ENCODE assay signal across 8 cellular contexts in the genomic region with DNA sequence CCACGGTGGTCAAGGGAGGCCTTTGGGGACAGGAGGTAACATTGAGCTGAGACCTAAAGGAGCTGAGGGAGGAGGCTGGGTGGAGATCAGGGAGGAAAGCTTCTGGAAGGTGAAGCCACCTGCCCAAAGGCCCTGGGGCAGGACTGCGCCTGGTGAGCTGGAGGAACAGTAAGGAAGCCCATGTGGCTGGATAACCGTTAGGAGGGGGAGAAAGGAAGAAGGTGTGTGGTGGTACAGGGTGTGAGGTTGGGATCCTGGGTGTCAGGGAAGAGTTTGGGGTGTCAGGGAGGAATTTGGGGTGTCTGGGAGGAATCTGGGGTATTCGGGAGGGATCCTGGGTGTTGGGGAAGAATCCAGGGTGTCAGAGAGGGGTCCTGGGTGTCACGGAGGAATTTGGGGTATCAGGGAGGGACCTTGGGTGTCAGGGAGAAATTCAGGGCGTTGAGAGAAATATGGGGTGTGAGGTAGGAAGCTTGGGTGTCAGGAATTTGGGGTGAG. TPM values are rescaled to one million over a fixed set of nuclear protein-coding genes. Genes with fewer than 3 reads are reported as not detected.
DNase-seq lines count a peak whose midpoint lies in the region; ATAC-seq, FAIRE-seq and TF ChIP-seq lines count a peak whose summit lies in the region.

No MANE protein-coding gene starts in this region.

- peaks cover 51% of the 10 kb centered on the region for H3K79me2 ChIP-seq in GM12878 (ENCODE audit: control insufficient read depth, insufficient read depth, low read length)

- DNase-seq in activated CD8-positive, alpha-beta memory T cell treated with anti-CD3 and anti-CD28 coated beads for 24 hours, result peak; percentile 61
- DNase-seq in activated CD8-positive, alpha-beta memory T cell treated with anti-CD3 and anti-CD28 coated beads, Interleukin-2, amount 50 U/mL, for 4 hours, result no peak
- DNase-seq in GM12878 (ENCODE audit: low read depth, low spot score), result no peak
- no peak for DNase-seq in right lobe of liver
- DNase-seq in transverse colon, result no peak
- no peak for DNase-seq in AML-193 (lab: John Stamatoyannopoulos, UW)
- no peak for DNase-seq in germinal center (ENCODE audit: low spot score)
- DNase-seq in cerebellar cortex (ENCODE audit: low spot score), result no peak

- peaks cover 4% of the 10 kb centered on the region; the same call in 1 of the 2 replicates for H4K20me1 ChIP-seq in GM12878 (ENCODE audit: control insufficient read depth, insufficient read depth)

- 0% methylated on average over 6 of the region's 6 CpGs for WGBS in GM12878 (ENCODE audit: insufficient coverage, insufficient replicate concordance, low lambda C conversion rate, missing lambda C conversion rate)
- WGBS in right lobe of liver (ENCODE audit: insufficient coverage, low coverage, low lambda C conversion rate, missing lambda C conversion rate), result 10% methylated on average over 6 of the region's 6 CpGs
- 29 to 34% methylated on average over 3 to 6 of the region's 6 CpGs for WGBS in transverse colon (ENCODE audit: low coverage in 1 of 2), 2 donors

- intact Hi-C loops in GM12878 (cut with micrococcal nuclease; ENCODE audit: unreplicated experiment), result no loop called here
- intact Hi-C loops in right lobe of liver (cut with DNase I), result no loop called here
- intact Hi-C loops in transverse colon (cut with DNase I; ENCODE audit: low total_unique reads), result no loop called here

- no peak overlapping the region for H2AFZ ChIP-seq in GM12878 (ENCODE audit: control insufficient read depth, low read depth, low read length)

- TF ChIP-seq RAD21 in GM12878 (IDR thresholded peaks at IDR 0.05; ENCODE audit: insufficient read depth, low read depth, low read length), result no peak

- POLR2A ChIA-PET in GM12878 (lab: Charles Lee), result interaction anchor here (0.7 to 3.4 kb wide), 4 partner anchors 13 to 138 kb away, joined by 4 to 19 read pairs (median 10); partner anchors contain the start of genes KDM4B and PLIN3

- peak; percentile 12 for ATAC-seq in GM12878
- ATAC-seq in right lobe of liver, result peak in 3 of 4 donors; percentile 2 to 7 (median 4)

- H3K4me2 ChIP-seq in GM12878 (ENCODE audit: control insufficient read depth, insufficient read depth), result peak overlapping the region; percentile 87

- FAIRE-seq in GM12878 (lab: Jason Lieb, UNC), result peak; percentile 72

- RAD21 ChIA-PET in GM12878 (lab: Charles Lee; ENCODE audit: unreplicated experiment), result interaction anchor here (0.8 to 4.4 kb wide), 9 partner anchors 9 to 81 kb away, joined by 3 to 22 read pairs (median 9); partner anchors contain the start of gene PLIN3

- H3K4me1 ChIP-seq in GM12878 (ENCODE audit: control insufficient read depth, insufficient read depth, low read length), result no peaks in the 10 kb centered on the region
- H3K4me1 ChIP-seq in right lobe of liver, result peaks cover 0 to 34% (median 9%) of the 10 kb centered on the region in 4 donors
- peaks cover 15 to 49% (median 27%) of the 10 kb centered on the region in 4 donors for H3K4me1 ChIP-seq in transverse colon

- TF ChIP-seq POLR2A in GM12878 (IDR thresholded peaks at IDR 0.05; ENCODE audit: low read depth, low read length) (no peak), right lobe of liver (IDR thresholded peaks at IDR 0.05) (no peak), transverse colon (IDR thresholded peaks at IDR 0.05) (no peak)

- TF ChIP-seq CTCF in GM12878 (IDR thresholded peaks at IDR 0.05 in 2 of 3, conservative IDR thresholded peaks at IDR 0.05 in 1 of 3; ENCODE audit: control insufficient read depth in 2 of 3, extremely low read depth in 1 of 3, insufficient read depth in 1 of 3, low read depth in 3 of 3, low read length in 3 of 3) (no peak), right lobe of liver (IDR thresholded peaks at IDR 0.05) (no peak), transverse colon (IDR thresholded peaks at IDR 0.05) (no peak)

- no peak for TF ChIP-seq EP300 in GM12878 (IDR thresholded peaks at IDR 0.05; ENCODE audit: borderline replicate concordance in 1 of 2, control insufficient read depth in 1 of 2, low read depth in 2 of 2, low read length in 2 of 2)
- TF ChIP-seq EP300 in transverse colon (IDR thresholded peaks at IDR 0.05; ENCODE audit: low read depth), result no peak

- H3K4me3 ChIP-seq in GM12878 (peak overlapping the region; percentile 95), right lobe of liver (peak overlapping the region; percentile 66 to 97 (median 87)), transverse colon (peak overlapping the region; percentile 75 to 97 (median 85))

- H3K9me3 ChIP-seq in GM12878 (replicated peaks; ENCODE audit: control insufficient read depth, insufficient read depth, low read length), result no peaks in the 10 kb centered on the region; the same call in 2 of the 3 replicates
- no peaks in the 10 kb centered on the region for H3K9me3 ChIP-seq in right lobe of liver
- H3K9me3 ChIP-seq in transverse colon, result no peaks in the 10 kb centered on the region

- in situ Hi-C loops in GM12878 (cut with MboI), result no loop called here
- in situ Hi-C loops in transverse colon (cut with MboI; ENCODE audit: low pct_ligation_motif_present in 1 of 4, low pct_unique_long_range_greater_than_20kb in 1 of 4, low sequenced_read_pairs in 3 of 4), result no loop called here

- H3K36me3 ChIP-seq in GM12878 (ENCODE audit: control insufficient read depth in 2 of 2, insufficient read depth in 2 of 2, low read length in 1 of 2), result peaks cover 0 to 6% of the 10 kb centered on the region in 2 experiments; a peak in 2 of 4 replicates
- no peaks in the 10 kb centered on the region for H3K36me3 ChIP-seq in right lobe of liver
- no peaks in the 10 kb centered on the region for H3K36me3 ChIP-seq in transverse colon

- BruUV-seq in GM12878 (replicated peaks; lab: Mats Ljungman, UMichigan), result TSS peak; percentile 86

- CTCF ChIA-PET in GM12878 (lab: Yijun Ruan, JAX), result interaction anchor here (0.6 to 10.6 kb wide), 7 partner anchors 10 to 645 kb away, joined by 3 to 148 read pairs (median 3); no protein-coding TSS in a partner anchor

- H3K27me3 ChIP-seq in GM12878 (replicated peaks in 1 of 2; ENCODE audit: control insufficient read depth in 2 of 2, insufficient read depth in 2 of 2, low read length in 1 of 2) (no peaks in the 10 kb centered on the region), right lobe of liver (no peaks in the 10 kb centered on the region), transverse colon (no peaks in the 10 kb centered on the region)

- peak overlapping the region; percentile 92 for H3K27ac ChIP-seq in GM12878 (ENCODE audit: control insufficient read depth, insufficient read depth)
- H3K27ac ChIP-seq in right lobe of liver, result peak overlapping the region; percentile 94 to 100 (median 94)
- H3K27ac ChIP-seq in transverse colon, result peak overlapping the region; percentile 86 to 95 (median 93)

- H3K9ac ChIP-seq in GM12878 (ENCODE audit: control insufficient read depth, insufficient read depth, low read length), result peak overlapping the region; percentile 96

- SMC1A ChIA-PET in GM12878 (lab: Charles Lee; ENCODE audit: uncharacterized antibody, unreplicated experiment), result interaction anchor here (1.0 to 6.0 kb wide), 8 partner anchors 10 to 39 kb away, joined by 3 to 30 read pairs (median 6); no protein-coding TSS in a partner anchor

RNA-seq across cellular contexts. Expression of gene TICAM1, which starts 0.7 kb away (rescaled TPM):
- 18.2 and 19.6 TPM in 2 replicates for total RNA-seq in GM12878 (2013; cell fraction: nucleolus; rRNA removed)
- total RNA-seq in GM12878 (2014; rRNA removed) (3.1 and 4.0 TPM in 2 replicates), GM12878 (2014; rRNA removed; fragmentation: Illumina TruSeq; extraction: Trizol) (3.8 and 4.2 TPM in 2 replicates), GM12878 (2021) (31.1 and 32.0 TPM in 2 replicates), right lobe of liver (10 to 100 TPM in 1 of 6 experiments, 1 to 10 TPM in 5; 6.9 to 14.6 (median 9.4) TPM), transverse colon (10 to 100 TPM; 17.7 to 66.6 (median 20.8) TPM)
- 5.8 TPM for polyA plus RNA-seq in GM12878 (2011; ENCODE audit: low read depth)
- polyA plus RNA-seq in GM12878 (2011; rRNA removed) (0.84 and 2.6 TPM in 2 replicates), GM12878 (2014; fragmentation: Illumina TruSeq; extraction: Trizol) (2.7 and 6.4 TPM in 2 replicates), GM12878 (2014; fragmentation: Nextera tagmentation; extraction: Ambion mirVana) (under 1 TPM; 0.31 to 0.99 TPM), GM12878 (2014; rRNA removed) (14.1 and 19.3 TPM in 2 replicates), GM12878 (2016; fragmentation: Nextera tagmentation; extraction: Ambion mirVana) (10 to 100 TPM; 19.5 to 21.3 TPM)
- 5.2 and 7.1 TPM in 2 replicates for polyA plus RNA-seq in GM12878 (2011; cell fraction: cytosol; rRNA removed)
- polyA plus RNA-seq in GM12878 (2011; cell fraction: nucleus; rRNA removed), result 10.0 and 20.2 TPM in 2 replicates
- polyA plus RNA-seq in GM12878 (2012), result 19.8 and 26.3 TPM in 2 replicates
- polyA minus RNA-seq in GM12878 (2011; rRNA and poly(A)+ RNA removed), result 2.0 and 4.6 TPM in 2 replicates
- 8.5 and 12.0 TPM in 2 replicates for polyA minus RNA-seq in GM12878 (2011; cell fraction: cytosol; rRNA and poly(A)+ RNA removed)
- polyA minus RNA-seq in GM12878 (2011; cell fraction: nucleus; rRNA and poly(A)+ RNA removed), result 2.3 and 5.7 TPM in 2 replicates

RNA-seq across cellular contexts. Expression of gene PLIN3, which starts 36.6 kb away (rescaled TPM):
- total RNA-seq in GM12878 (2013; cell fraction: nucleolus; rRNA removed), result 35.0 and 37.9 TPM in 2 replicates
- total RNA-seq in GM12878 (2014; rRNA removed) (61.9 and 69.9 TPM in 2 replicates), GM12878 (2014; rRNA removed; fragmentation: Illumina TruSeq; extraction: Trizol) (33.7 and 35.4 TPM in 2 replicates), GM12878 (2021) (69.6 and 73.6 TPM in 2 replicates), right lobe of liver (10 to 100 TPM; 10.8 to 53.9 (median 19.6) TPM), transverse colon (10 to 100 TPM; 27.5 to 85.5 (median 77.1) TPM)
- polyA plus RNA-seq in GM12878 (2011; ENCODE audit: low read depth), result 23.2 TPM
- polyA plus RNA-seq in GM12878 (2011; rRNA removed) (44.8 and 71.4 TPM in 2 replicates), GM12878 (2014; fragmentation: Illumina TruSeq; extraction: Trizol) (17.4 and 27.2 TPM in 2 replicates), GM12878 (2014; fragmentation: Nextera tagmentation; extraction: Ambion mirVana) (10 to 100 TPM in 1 of 2 experiments, 1 to 10 TPM in 1; 7.7 to 19.0 TPM), GM12878 (2014; rRNA removed) (67.0 and 77.5 TPM in 2 replicates), GM12878 (2016; fragmentation: Nextera tagmentation; extraction: Ambion mirVana) (10 to 100 TPM; 66.7 to 68.2 TPM)
- polyA plus RNA-seq in GM12878 (2011; cell fraction: cytosol; rRNA removed), result 105 and 137 TPM in 2 replicates
- polyA plus RNA-seq in GM12878 (2011; cell fraction: nucleus; rRNA removed), result 38.9 and 47.7 TPM in 2 replicates
- 73.5 and 75.8 TPM in 2 replicates for polyA plus RNA-seq in GM12878 (2012)
- polyA minus RNA-seq in GM12878 (2011; rRNA and poly(A)+ RNA removed), result 52.7 and 125 TPM in 2 replicates
- 55.9 and 62.5 TPM in 2 replicates for polyA minus RNA-seq in GM12878 (2011; cell fraction: cytosol; rRNA and poly(A)+ RNA removed)
- 34.0 and 44.7 TPM in 2 replicates for polyA minus RNA-seq in GM12878 (2011; cell fraction: nucleus; rRNA and poly(A)+ RNA removed)

RNA-seq across cellular contexts. Expression of gene FEM1A, which starts 39.3 kb away (rescaled TPM):
- total RNA-seq in GM12878 (2013; cell fraction: nucleolus; rRNA removed), result 8.5 and 10.8 TPM in 2 replicates
- total RNA-seq in GM12878 (2014; rRNA removed) (14.0 and 17.4 TPM in 2 replicates), GM12878 (2014; rRNA removed; fragmentation: Illumina TruSeq; extraction: Trizol) (5.7 and 6.9 TPM in 2 replicates), GM12878 (2021) (14.3 and 15.0 TPM in 2 replicates), right lobe of liver (10 to 100 TPM in 2 of 6 experiments, 1 to 10 TPM in 4; 4.7 to 11.9 (median 5.6) TPM), transverse colon (10 to 100 TPM; 13.3 to 63.5 (median 15.5) TPM)
- 0.29 TPM for polyA plus RNA-seq in GM12878 (2011; ENCODE audit: low read depth)
- polyA plus RNA-seq in GM12878 (2011; rRNA removed) (1.6 and 3.0 TPM in 2 replicates), GM12878 (2014; fragmentation: Illumina TruSeq; extraction: Trizol) (3.5 and 4.7 TPM in 2 replicates), GM12878 (2014; fragmentation: Nextera tagmentation; extraction: Ambion mirVana) (under 1 TPM; 0.27 to 0.31 TPM), GM12878 (2014; rRNA removed) (9.1 and 10.7 TPM in 2 replicates), GM12878 (2016; fragmentation: Nextera tagmentation; extraction: Ambion mirVana) (1 to 10 TPM; 2.4 to 2.7 TPM)
- 3.7 and 5.4 TPM in 2 replicates for polyA plus RNA-seq in GM12878 (2011; cell fraction: cytosol; rRNA removed)
- polyA plus RNA-seq in GM12878 (2011; cell fraction: nucleus; rRNA removed), result 8.4 TPM in 2 replicates
- 0.85 and 1.00 TPM in 2 replicates for polyA plus RNA-seq in GM12878 (2012)
- 5.5 and 9.7 TPM in 2 replicates for polyA minus RNA-seq in GM12878 (2011; rRNA and poly(A)+ RNA removed)
- 3.2 and 5.0 TPM in 2 replicates for polyA minus RNA-seq in GM12878 (2011; cell fraction: cytosol; rRNA and poly(A)+ RNA removed)
- polyA minus RNA-seq in GM12878 (2011; cell fraction: nucleus; rRNA and poly(A)+ RNA removed), result 6.6 and 12.1 TPM in 2 replicates
